Comparison of ENCODE assay signal across 8 cellular contexts in genomic region chr4:37453004-37453360, GRCh38.
DNase-seq lines count a peak whose midpoint lies in the region; ATAC-seq, FAIRE-seq and TF ChIP-seq lines count a peak whose summit lies in the region.

No MANE protein-coding gene starts in this region.

- peak; percentile 73 for DNase-seq in H7
- peak; percentile 11 for DNase-seq in MG63
- peak; percentile 69 for DNase-seq in RPMI8226
- peak; percentile 12 to 70 (median 30) for DNase-seq in K562 (ENCODE audit: extremely low read depth in 1 of 4, low spot score in 3 of 4)
- no peak for DNase-seq in sigmoid colon
- no peak for DNase-seq in mesenteric fat pad (ENCODE audit: low spot score)

- TF ChIP-seq CTCF in K562 (IDR thresholded peaks at IDR 0.05 in 2 of 3, conservative IDR thresholded peaks at IDR 0.05 in 1 of 3; ENCODE audit: insufficient read depth in 2 of 3, low read depth in 1 of 3, low read length in 3 of 3) (peak; percentile 54 to 71 (median 64)), sigmoid colon (IDR thresholded peaks at IDR 0.05) (peak in 2 of 4 experiments; percentile 46 to 58)

- BruUV-seq in K562 (replicated peaks; lab: Mats Ljungman, UMichigan), result no TSS peak

- WGBS in K562 (ENCODE audit: insufficient coverage, low coverage, missing lambda C conversion rate), result 3% methylated on average over 4 of the region's 4 CpGs
- WGBS in sigmoid colon, 2 donors, result 2% methylated on average over 4 of the region's 4 CpGs

- H3K9ac ChIP-seq in K562 (ENCODE audit: insufficient read depth in 1 of 2, low read depth in 2 of 2, low read length in 2 of 2), result no peak overlapping the region

- H3K27ac ChIP-seq in K562 (ENCODE audit: extremely low read depth, low read depth, low read length) (no peak overlapping the region), sigmoid colon (no peak overlapping the region)

- no peak overlapping the region for H2AFZ ChIP-seq in K562 (ENCODE audit: low read depth, low read length)

- CTCF ChIA-PET in K562 (lab: Yijun Ruan, JAX; ENCODE audit: low intra/inter-chr PET ratio), result interaction anchor here (1.0 to 1.9 kb wide), 3 partner anchors 114 to 582 kb away, joined by 3 to 10 read pairs (median 3); no protein-coding TSS in a partner anchor

- TF ChIP-seq POLR2A in K562 (conservative IDR thresholded peaks at IDR 0.05) (no peak), sigmoid colon (IDR thresholded peaks at IDR 0.05) (no peak)

- peak; percentile 89 for ATAC-seq in K562

- H3K9me1 ChIP-seq in K562 (ENCODE audit: control insufficient read depth, insufficient read depth, low read length), result no peaks in the 10 kb centered on the region

- FAIRE-seq in G401.6 (lab: Jason Lieb, UNC) (peak; percentile 91), K562 (lab: Jason Lieb, UNC) (peak; percentile 81)

- H3K9me3 ChIP-seq in MG63, result no peaks in the 10 kb centered on the region
- no peaks in the 10 kb centered on the region for H3K9me3 ChIP-seq in K562 (replicated peaks; ENCODE audit: control insufficient read depth, insufficient read depth, low read depth, low read length)
- H3K9me3 ChIP-seq in sigmoid colon, result no peaks in the 10 kb centered on the region

- H3K4me1 ChIP-seq in K562 (replicated peaks in 1 of 2; ENCODE audit: control insufficient read depth in 2 of 2, insufficient read depth in 2 of 2, low read length in 2 of 2) (peaks cover 0 to 9% of the 10 kb centered on the region in 2 experiments; a peak in 2 of 5 replicates), sigmoid colon (peaks cover 0 to 14% (median 12%) of the 10 kb centered on the region in 4 donors)

- H4K20me1 ChIP-seq in K562 (replicated peaks; ENCODE audit: control insufficient read depth, insufficient read depth, low read length), result no peaks in the 10 kb centered on the region

- no peaks in the 10 kb centered on the region for H3K79me2 ChIP-seq in K562 (ENCODE audit: control insufficient read depth, insufficient read depth, low read length)

- intact Hi-C loops in K562 (cut with micrococcal nuclease), result loop anchor here (1.0 kb wide), 2 partner anchors 113 to 349 kb away; no protein-coding TSS in a partner anchor
- intact Hi-C loops in sigmoid colon (cut with DNase I), result loop anchor here (2.0 kb wide), 1 partner anchor 114 kb away; no protein-coding TSS in a partner anchor

- H3K4me3 ChIP-seq in H7 (ENCODE audit: insufficient read depth, low read depth, low read length), result peak overlapping the region; percentile 54
- H3K4me3 ChIP-seq in MG63, result no peak overlapping the region
- no peak overlapping the region for H3K4me3 ChIP-seq in K562
- H3K4me3 ChIP-seq in iPS-11a (ENCODE audit: low read depth, low read length), result peak overlapping the region; percentile 49
- peak overlapping the region; percentile 32 to 57 (median 52) for H3K4me3 ChIP-seq in sigmoid colon

- no peak for TF ChIP-seq EP300 in K562 (IDR thresholded peaks at IDR 0.05; ENCODE audit: low read length)
- TF ChIP-seq EP300 in sigmoid colon (IDR thresholded peaks at IDR 0.05), result no peak

- TF ChIP-seq RAD21 in K562 (CRISPR knock-in tag; conservative IDR thresholded peaks at IDR 0.05 in 1 of 2, IDR thresholded peaks at IDR 0.05 in 1 of 2), result peak; percentile 47 to 77; a peak in 3 of 4 replicates

- H3K4me2 ChIP-seq in K562 (ENCODE audit: insufficient read depth, low read length), result peak overlapping the region; percentile 59; the same call in 1 of the 2 replicates

- no peaks in the 10 kb centered on the region for H3K36me3 ChIP-seq in H7 (replicated peaks; ENCODE audit: control insufficient read depth, insufficient read depth, low read length)
- H3K36me3 ChIP-seq in MG63, result no peaks in the 10 kb centered on the region
- H3K36me3 ChIP-seq in K562 (ENCODE audit: control insufficient read depth, insufficient read depth, low read length), result no peaks in the 10 kb centered on the region
- H3K36me3 ChIP-seq in sigmoid colon, result no peaks in the 10 kb centered on the region

- H3K27me3 ChIP-seq in H7 (ENCODE audit: control insufficient read depth, insufficient read depth, low read length), result peaks cover 13% of the 10 kb centered on the region
- peaks cover 8% of the 10 kb centered on the region for H3K27me3 ChIP-seq in MG63
- peaks cover 7 to 9% of the 10 kb centered on the region in 2 experiments; a peak in 4 of 5 replicates for H3K27me3 ChIP-seq in K562 (ENCODE audit: control insufficient read depth in 2 of 2, insufficient read depth in 2 of 2, low read length in 2 of 2)
- peaks cover 0 to 50% (median 9%) of the 10 kb centered on the region in 3 donors for H3K27me3 ChIP-seq in sigmoid colon

- in situ Hi-C loops in K562 (cut with MboI), result no loop called here

- POLR2A ChIA-PET in K562 (lab: Yijun Ruan, JAX), result interaction anchor here (0.6 kb wide), 1 partner anchor 201 kb away, joined by 3 read pairs; no protein-coding TSS in a partner anchor

TF ChIP-seq in K562, 482 proteins besides CTCF, POLR2A, EP300 and RAD21:
- TF ChIP-seq MAFG (tag; conservative IDR thresholded peaks at IDR 0.05) (peak; percentile 97), MAFF (IDR thresholded peaks at IDR 0.05; ENCODE audit: low read length) (peak; percentile 96), ZNF316 (IDR thresholded peaks at IDR 0.05) (peak; percentile 98), DEAF1 (CRISPR knock-in tag; IDR thresholded peaks at IDR 0.05) (0 out of 2 replicates have a peak, but pooled peaks have one; percentile 15), C11orf30 (IDR thresholded peaks at IDR 0.05; ENCODE audit: low read depth) (peak; percentile 96), SMC3 (conservative IDR thresholded peaks at IDR 0.05; ENCODE audit: insufficient read depth, low read depth, low read length) (0 out of 2 replicates have a peak, but pooled peaks have one; percentile 24), TFAM (CRISPR knock-in tag; conservative IDR thresholded peaks at IDR 0.05) (no peak), MAFK (IDR thresholded peaks at IDR 0.05; ENCODE audit: low read length) (peak; percentile 94), ZNF785 (CRISPR knock-in tag; IDR thresholded peaks at IDR 0.05) (no peak)
TF ChIP-seq in K562: peak in this region for 7.

Comparison
In these comparisons a context has a peak if more than half of its experiments do, and no peak if none do; other contexts are left out.
1. DNase-seq: peak in H7 (single experiment), MG63 (single experiment), RPMI8226 (single experiment) and K562 (4 of 4); none in sigmoid colon (single experiment) and mesenteric fat pad (single experiment).
2. H3K4me3 ChIP-seq: peak in H7 (single experiment), iPS-11a (single experiment) and sigmoid colon (4 of 4); none in MG63 (single experiment) and K562 (single experiment).